ENCODE assay signal across 1 cellular context in the genomic region with DNA sequence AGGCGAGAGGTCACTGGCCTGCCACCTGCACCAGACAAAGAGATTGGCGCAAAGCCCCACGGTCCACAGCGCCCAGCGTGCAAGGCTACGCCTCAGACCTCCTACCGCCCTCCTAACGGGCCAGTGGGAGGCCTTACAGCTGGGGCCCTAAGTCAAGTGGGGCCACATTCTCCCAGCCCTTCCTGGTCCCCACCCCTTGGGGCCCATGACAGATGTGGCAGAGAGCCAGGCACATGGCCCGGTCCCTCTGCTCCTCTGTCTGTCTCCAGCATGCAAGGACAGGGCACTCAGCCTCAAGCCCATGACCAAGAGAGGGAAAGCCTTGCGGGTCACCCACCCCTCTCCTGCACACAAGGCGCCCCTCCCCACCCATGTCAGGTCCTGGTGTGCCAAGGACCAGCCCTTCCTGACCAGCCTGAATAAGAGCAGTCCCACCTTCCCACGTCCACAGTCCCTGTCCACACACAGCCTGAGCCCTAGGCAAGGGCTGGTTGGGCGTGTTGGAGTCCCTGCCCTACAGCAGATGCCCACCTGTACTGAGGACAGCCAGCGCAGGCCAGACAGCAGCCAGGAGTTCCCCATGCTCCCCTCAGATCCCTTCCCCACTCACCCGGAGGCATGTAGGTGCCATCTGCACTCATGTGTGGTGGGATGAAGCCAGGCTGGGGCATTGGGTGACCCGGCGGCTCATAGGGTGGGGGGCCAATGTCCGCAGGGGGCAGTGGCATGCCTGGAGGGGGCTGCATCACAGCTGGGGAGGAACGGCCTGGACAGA.
TF ChIP-seq lines count a peak whose summit lies in the region.

No MANE protein-coding gene starts in this region.

TF ChIP-seq in HepG2, 621 proteins besides CTCF, POLR2A, EP300 and RAD21:
- TF ChIP-seq TAF15 (IDR thresholded peaks at IDR 0.05; ENCODE audit: low read depth, low read length, poor library complexity, severe bottlenecking), result no peak
- peak; percentile 42 for TF ChIP-seq RBM22 (optimal IDR thresholded peaks at IDR 0.05; ENCODE audit: low read length)
- TF ChIP-seq KMT2B (CRISPR knock-in tag; IDR thresholded peaks at IDR 0.05), result no peak
- peak; percentile 34; the same call in 1 of the 2 replicates for TF ChIP-seq POLR2G (IDR thresholded peaks at IDR 0.05; ENCODE audit: low read depth, low read length)
- TF ChIP-seq ZNF547 (CRISPR knock-in tag; IDR thresholded peaks at IDR 0.05), result no peak
- TF ChIP-seq POLR2AphosphoS2 (IDR thresholded peaks at IDR 0.05; ENCODE audit: low read depth, low read length), result no peak
- TF ChIP-seq KAT8 (CRISPR knock-in tag; IDR thresholded peaks at IDR 0.05), result no peak
- no peak for TF ChIP-seq IRX3 (CRISPR knock-in tag; IDR thresholded peaks at IDR 0.05; ENCODE audit: borderline replicate concordance, low read depth)
- TF ChIP-seq, protein P1, sequence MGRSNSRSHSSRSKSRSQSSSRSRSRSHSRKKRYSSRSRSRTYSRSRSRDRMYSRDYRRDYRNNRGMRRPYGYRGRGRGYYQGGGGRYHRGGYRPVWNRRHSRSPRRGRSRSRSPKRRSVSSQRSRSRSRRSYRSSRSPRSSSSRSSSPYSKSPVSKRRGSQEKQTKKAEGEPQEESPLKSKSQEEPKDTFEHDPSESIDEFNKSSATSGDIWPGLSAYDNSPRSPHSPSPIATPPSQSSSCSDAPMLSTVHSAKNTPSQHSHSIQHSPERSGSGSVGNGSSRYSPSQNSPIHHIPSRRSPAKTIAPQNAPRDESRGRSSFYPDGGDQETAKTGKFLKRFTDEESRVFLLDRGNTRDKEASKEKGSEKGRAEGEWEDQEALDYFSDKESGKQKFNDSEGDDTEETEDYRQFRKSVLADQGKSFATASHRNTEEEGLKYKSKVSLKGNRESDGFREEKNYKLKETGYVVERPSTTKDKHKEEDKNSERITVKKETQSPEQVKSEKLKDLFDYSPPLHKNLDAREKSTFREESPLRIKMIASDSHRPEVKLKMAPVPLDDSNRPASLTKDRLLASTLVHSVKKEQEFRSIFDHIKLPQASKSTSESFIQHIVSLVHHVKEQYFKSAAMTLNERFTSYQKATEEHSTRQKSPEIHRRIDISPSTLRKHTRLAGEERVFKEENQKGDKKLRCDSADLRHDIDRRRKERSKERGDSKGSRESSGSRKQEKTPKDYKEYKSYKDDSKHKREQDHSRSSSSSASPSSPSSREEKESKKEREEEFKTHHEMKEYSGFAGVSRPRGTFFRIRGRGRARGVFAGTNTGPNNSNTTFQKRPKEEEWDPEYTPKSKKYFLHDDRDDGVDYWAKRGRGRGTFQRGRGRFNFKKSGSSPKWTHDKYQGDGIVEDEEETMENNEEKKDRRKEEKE (IDR thresholded peaks at IDR 0.05), result no peak
- no peak for TF ChIP-seq ZNF577 (CRISPR knock-in tag; IDR thresholded peaks at IDR 0.05; ENCODE audit: borderline replicate concordance, low read depth)
- TF ChIP-seq HNF4A (CRISPR knock-in tag; IDR thresholded peaks at IDR 0.05), result no peak
- no peak for TF ChIP-seq ZNF337 (CRISPR knock-in tag; IDR thresholded peaks at IDR 0.05; ENCODE audit: borderline replicate concordance, low read depth)
- TF ChIP-seq, protein P2, sequence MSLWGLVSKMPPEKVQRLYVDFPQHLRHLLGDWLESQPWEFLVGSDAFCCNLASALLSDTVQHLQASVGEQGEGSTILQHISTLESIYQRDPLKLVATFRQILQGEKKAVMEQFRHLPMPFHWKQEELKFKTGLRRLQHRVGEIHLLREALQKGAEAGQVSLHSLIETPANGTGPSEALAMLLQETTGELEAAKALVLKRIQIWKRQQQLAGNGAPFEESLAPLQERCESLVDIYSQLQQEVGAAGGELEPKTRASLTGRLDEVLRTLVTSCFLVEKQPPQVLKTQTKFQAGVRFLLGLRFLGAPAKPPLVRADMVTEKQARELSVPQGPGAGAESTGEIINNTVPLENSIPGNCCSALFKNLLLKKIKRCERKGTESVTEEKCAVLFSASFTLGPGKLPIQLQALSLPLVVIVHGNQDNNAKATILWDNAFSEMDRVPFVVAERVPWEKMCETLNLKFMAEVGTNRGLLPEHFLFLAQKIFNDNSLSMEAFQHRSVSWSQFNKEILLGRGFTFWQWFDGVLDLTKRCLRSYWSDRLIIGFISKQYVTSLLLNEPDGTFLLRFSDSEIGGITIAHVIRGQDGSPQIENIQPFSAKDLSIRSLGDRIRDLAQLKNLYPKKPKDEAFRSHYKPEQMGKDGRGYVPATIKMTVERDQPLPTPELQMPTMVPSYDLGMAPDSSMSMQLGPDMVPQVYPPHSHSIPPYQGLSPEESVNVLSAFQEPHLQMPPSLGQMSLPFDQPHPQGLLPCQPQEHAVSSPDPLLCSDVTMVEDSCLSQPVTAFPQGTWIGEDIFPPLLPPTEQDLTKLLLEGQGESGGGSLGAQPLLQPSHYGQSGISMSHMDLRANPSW (CRISPR knock-in tag; IDR thresholded peaks at IDR 0.05; ENCODE audit: borderline replicate concordance), result no peak
- no peak for TF ChIP-seq ZNF619 (CRISPR knock-in tag; IDR thresholded peaks at IDR 0.05)
- peak; percentile 80 for TF ChIP-seq AGO2 (optimal IDR thresholded peaks at IDR 0.05; ENCODE audit: low read depth, low read length)
- TF ChIP-seq NFE2 (CRISPR knock-in tag; IDR thresholded peaks at IDR 0.05), result no peak
- TF ChIP-seq, protein P3, sequence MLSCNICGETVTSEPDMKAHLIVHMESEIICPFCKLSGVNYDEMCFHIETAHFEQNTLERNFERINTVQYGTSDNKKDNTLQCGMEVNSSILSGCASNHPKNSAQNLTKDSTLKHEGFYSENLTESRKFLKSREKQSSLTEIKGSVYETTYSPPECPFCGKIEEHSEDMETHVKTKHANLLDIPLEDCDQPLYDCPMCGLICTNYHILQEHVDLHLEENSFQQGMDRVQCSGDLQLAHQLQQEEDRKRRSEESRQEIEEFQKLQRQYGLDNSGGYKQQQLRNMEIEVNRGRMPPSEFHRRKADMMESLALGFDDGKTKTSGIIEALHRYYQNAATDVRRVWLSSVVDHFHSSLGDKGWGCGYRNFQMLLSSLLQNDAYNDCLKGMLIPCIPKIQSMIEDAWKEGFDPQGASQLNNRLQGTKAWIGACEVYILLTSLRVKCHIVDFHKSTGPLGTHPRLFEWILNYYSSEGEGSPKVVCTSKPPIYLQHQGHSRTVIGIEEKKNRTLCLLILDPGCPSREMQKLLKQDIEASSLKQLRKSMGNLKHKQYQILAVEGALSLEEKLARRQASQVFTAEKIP (CRISPR knock-in tag; IDR thresholded peaks at IDR 0.05; ENCODE audit: borderline replicate concordance), result no peak
- no peak for TF ChIP-seq GTF2F1 (IDR thresholded peaks at IDR 0.05; ENCODE audit: low read length)
- no peak for TF ChIP-seq ZNF224 (CRISPR knock-in tag; IDR thresholded peaks at IDR 0.05)
- no peak for TF ChIP-seq KDM3A (CRISPR knock-in tag; IDR thresholded peaks at IDR 0.05; ENCODE audit: low read depth)
- TF ChIP-seq ZNF788 (CRISPR knock-in tag; IDR thresholded peaks at IDR 0.05; ENCODE audit: borderline replicate concordance), result no peak
- TF ChIP-seq JUND (CRISPR knock-in tag; IDR thresholded peaks at IDR 0.05), result no peak
- TF ChIP-seq, protein P4, sequence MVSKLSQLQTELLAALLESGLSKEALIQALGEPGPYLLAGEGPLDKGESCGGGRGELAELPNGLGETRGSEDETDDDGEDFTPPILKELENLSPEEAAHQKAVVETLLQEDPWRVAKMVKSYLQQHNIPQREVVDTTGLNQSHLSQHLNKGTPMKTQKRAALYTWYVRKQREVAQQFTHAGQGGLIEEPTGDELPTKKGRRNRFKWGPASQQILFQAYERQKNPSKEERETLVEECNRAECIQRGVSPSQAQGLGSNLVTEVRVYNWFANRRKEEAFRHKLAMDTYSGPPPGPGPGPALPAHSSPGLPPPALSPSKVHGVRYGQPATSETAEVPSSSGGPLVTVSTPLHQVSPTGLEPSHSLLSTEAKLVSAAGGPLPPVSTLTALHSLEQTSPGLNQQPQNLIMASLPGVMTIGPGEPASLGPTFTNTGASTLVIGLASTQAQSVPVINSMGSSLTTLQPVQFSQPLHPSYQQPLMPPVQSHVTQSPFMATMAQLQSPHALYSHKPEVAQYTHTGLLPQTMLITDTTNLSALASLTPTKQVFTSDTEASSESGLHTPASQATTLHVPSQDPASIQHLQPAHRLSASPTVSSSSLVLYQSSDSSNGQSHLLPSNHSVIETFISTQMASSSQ (IDR thresholded peaks at IDR 0.05; ENCODE audit: low read depth), result no peak
- TF ChIP-seq, protein P4 (CRISPR knock-in tag; IDR thresholded peaks at IDR 0.05; ENCODE audit: borderline replicate concordance), result no peak
- no peak for TF ChIP-seq TGIF2 (CRISPR knock-in tag; IDR thresholded peaks at IDR 0.05)
- TF ChIP-seq ZNF383 (CRISPR knock-in tag; IDR thresholded peaks at IDR 0.05; ENCODE audit: borderline replicate concordance), result no peak
- TF ChIP-seq, protein P5, sequence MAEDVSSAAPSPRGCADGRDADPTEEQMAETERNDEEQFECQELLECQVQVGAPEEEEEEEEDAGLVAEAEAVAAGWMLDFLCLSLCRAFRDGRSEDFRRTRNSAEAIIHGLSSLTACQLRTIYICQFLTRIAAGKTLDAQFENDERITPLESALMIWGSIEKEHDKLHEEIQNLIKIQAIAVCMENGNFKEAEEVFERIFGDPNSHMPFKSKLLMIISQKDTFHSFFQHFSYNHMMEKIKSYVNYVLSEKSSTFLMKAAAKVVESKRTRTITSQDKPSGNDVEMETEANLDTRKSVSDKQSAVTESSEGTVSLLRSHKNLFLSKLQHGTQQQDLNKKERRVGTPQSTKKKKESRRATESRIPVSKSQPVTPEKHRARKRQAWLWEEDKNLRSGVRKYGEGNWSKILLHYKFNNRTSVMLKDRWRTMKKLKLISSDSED (CRISPR knock-in tag; IDR thresholded peaks at IDR 0.05), result no peak
